ENCODE assay signal across 25 cellular contexts in genomic region chr7:43392638-43393037, GRCh38.
"Had no signal": no experiment of that assay in that cellular context is flagged by ENCODE, and none has a peak within 500 bp of the region (broad histone marks: within the 10 kb centered on the region; RNA-seq: fewer than 3 reads in every experiment).

No MANE protein-coding gene starts in this region.

- H3K4me1 Mint-ChIP-seq: activated CD4-positive, alpha-beta memory T cell treated with anti-CD3 and anti-CD28 coated beads, Interleukin-2, amount 10 ng/mL, durations not matched to agents 7 days and 5 days; activated CD4-positive, alpha-beta T cell treated with anti-CD3 and anti-CD28 coated beads, Interleukin-2, amount 10 ng/mL, durations not matched to agents 24 days and 14 days; naive B cell; stimulated activated memory B cell treated with anti-CD40 and anti-IgM and Interleukin-4, amounts not matched to agents 10 μg/mL and 1 μg/mL and 100 μg/mL, for 72 hours had no signal

- H3K9me3 Mint-ChIP-seq: activated CD4-positive, alpha-beta memory T cell treated with anti-CD3 and anti-CD28 coated beads, Interleukin-2, amount 10 ng/mL, durations not matched to agents 7 days and 5 days; activated CD4-positive, alpha-beta T cell treated with anti-CD3 and anti-CD28 coated beads, Interleukin-2, amount 10 ng/mL, durations not matched to agents 24 days and 14 days; activated naive CD4-positive, alpha-beta T cell treated with anti-CD3 and anti-CD28 coated beads, Interleukin-2, amount 50 U/mL, for 72 hours; activated T-cell treated with anti-CD3 and anti-CD28 coated beads, Interleukin-2, amount 50 U/mL, for 24 hours; stimulated activated memory B cell treated with anti-CD40 and anti-IgM and Interleukin-4, amounts not matched to agents 10 μg/mL and 1 μg/mL and 100 μg/mL, for 72 hours had no signal

- H3K79me2 ChIP-seq: hepatocyte had no signal

- H3K4me3 ChIP-seq: gastroesophageal sphincter, hepatocyte, skin epidermis, stomach, thyroid gland, upper lobe of left lung had no signal

- H3K27ac Mint-ChIP-seq: activated CD4-positive, alpha-beta memory T cell treated with anti-CD3 and anti-CD28 coated beads, Interleukin-2, amount 10 ng/mL, durations not matched to agents 7 days and 5 days; activated CD4-positive, alpha-beta T cell treated with anti-CD3 and anti-CD28 coated beads, Interleukin-2, amount 10 ng/mL, durations not matched to agents 24 days and 14 days; activated naive CD4-positive, alpha-beta T cell treated with anti-CD3 and anti-CD28 coated beads, Interleukin-2, amount 50 U/mL, for 72 hours; activated T-cell treated with anti-CD3 and anti-CD28 coated beads, Interleukin-2, amount 50 U/mL, for 24 hours; mesothelial cell of epicardium; stimulated activated memory B cell treated with anti-CD40 and anti-IgM and Interleukin-4, amounts not matched to agents 10 μg/mL and 1 μg/mL and 100 μg/mL, for 72 hours had no signal

- H2AFZ ChIP-seq: hepatocyte had no signal

- ATAC-seq: activated naive CD4-positive, alpha-beta T cell treated with anti-CD3 and anti-CD28 coated beads, Interleukin-2, amount 50 U/mL, for 72 hours; gastroesophageal sphincter; left cardiac atrium; left ventricle myocardium superior; sciatic nerve; stimulated activated memory B cell treated with anti-CD40 and anti-IgM and Interleukin-4, amounts not matched to agents 10 μg/mL and 1 μg/mL and 100 μg/mL, for 72 hours had no signal

- H3K27ac ChIP-seq: gastroesophageal sphincter, hepatocyte, skin epidermis, stomach, thyroid gland, upper lobe of left lung had no signal

- H3K4me3 Mint-ChIP-seq: activated CD4-positive, alpha-beta memory T cell treated with anti-CD3 and anti-CD28 coated beads, Interleukin-2, amount 10 ng/mL, durations not matched to agents 7 days and 5 days; activated CD4-positive, alpha-beta T cell treated with anti-CD3 and anti-CD28 coated beads, Interleukin-2, amount 10 ng/mL, durations not matched to agents 24 days and 14 days; activated T-cell treated with anti-CD3 and anti-CD28 coated beads, Interleukin-2, amount 50 U/mL, for 24 hours; mesothelial cell of epicardium; naive B cell; stimulated activated memory B cell treated with anti-CD40 and anti-IgM and Interleukin-4, amounts not matched to agents 10 μg/mL and 1 μg/mL and 100 μg/mL, for 72 hours had no signal

- H3K4me1 ChIP-seq: gastroesophageal sphincter, stomach, thyroid gland, upper lobe of left lung had no signal

- DNase-seq: activated CD4-positive, alpha-beta memory T cell treated with anti-CD3 and anti-CD28 coated beads, Interleukin-2, amount 10 ng/mL, durations not matched to agents 7 days and 5 days; activated CD4-positive, alpha-beta T cell treated with anti-CD3 and anti-CD28 coated beads, Interleukin-2, amount 10 ng/mL, durations not matched to agents 24 days and 14 days; activated CD4-positive, CD25-positive, alpha-beta regulatory T cell treated with anti-CD3 and anti-CD28 coated beads, Interleukin-2, amount 50 U/mL, for 72 hours; activated CD8-positive, alpha-beta memory T cell treated with anti-CD3 and anti-CD28 coated beads, Interleukin-2, amount 50 U/mL, for 48 hours; activated gamma-delta T cell treated with Interleukin-2 at 50 U/mL for 16 hours; activated T-cell treated with anti-CD3 and anti-CD28 coated beads, Interleukin-2, amount 50 U/mL, for 24 hours; effector CD8-positive, alpha-beta T cell; erythroblast; left cardiac atrium; left ventricle myocardium superior; naive B cell; posterior cingulate gyrus; stimulated activated CD4-positive, alpha-beta T cell treated with anti-CD3 and anti-CD28 coated beads, Interleukin-4, amount 100 ng/mL, for 4 hours; stimulated activated CD8-positive, alpha-beta memory T cell treated with anti-CD3 and anti-CD28 coated beads, Interleukin-4, amount 100 ng/mL, for 48 hours; stomach; T-helper 2 cell; thyroid gland; upper lobe of left lung had no signal

- H3K36me3 Mint-ChIP-seq: activated naive CD4-positive, alpha-beta T cell treated with anti-CD3 and anti-CD28 coated beads, Interleukin-2, amount 50 U/mL, for 72 hours; naive B cell; stimulated activated memory B cell treated with anti-CD40 and anti-IgM and Interleukin-4, amounts not matched to agents 10 μg/mL and 1 μg/mL and 100 μg/mL, for 72 hours had no signal

- H3K9me3 ChIP-seq: gastroesophageal sphincter, stomach, thyroid gland, upper lobe of left lung had no signal

- H3K4me2 ChIP-seq: hepatocyte had no signal

- H3K27me3 ChIP-seq: gastroesophageal sphincter, hepatocyte, stomach, thyroid gland, upper lobe of left lung had no signal

- H3K36me3 ChIP-seq: gastroesophageal sphincter, stomach, thyroid gland, upper lobe of left lung had no signal
